ENCODE assay signal across 14 cellular contexts in genomic region chr17:68627956-68628355, GRCh38. TPM values are rescaled to one million over a fixed set of nuclear protein-coding genes. Genes with fewer than 3 reads are reported as not detected.
A peak's percentile ranks its signal among the peaks of the same experiment; 100 is the strongest.
DNase-seq lines count a peak whose midpoint lies in the region; ATAC-seq and TF ChIP-seq lines count a peak whose summit lies in the region.
"Had no signal": no experiment of that assay in that cellular context is flagged by ENCODE, and none has a peak within 500 bp of the region (broad histone marks: within the 10 kb centered on the region; RNA-seq: fewer than 3 reads in every experiment).

No MANE protein-coding gene starts in this region.

- H3K27ac Mint-ChIP-seq in mesothelial cell of epicardium: peak overlapping the region; percentile 26
- H3K27ac Mint-ChIP-seq: activated CD8-positive, alpha-beta T cell treated with anti-CD3 and anti-CD28 coated beads for 36 hours had no signal

- TF ChIP-seq EP300 in upper lobe of left lung (IDR thresholded peaks at IDR 0.05): no peak

- peaks cover 20% of the 10 kb centered on the region for H3K4me1 Mint-ChIP-seq in mesothelial cell of epicardium
- H3K4me1 Mint-ChIP-seq: CD14-positive monocyte had no signal

- 47 to 72% methylated on average over 4 of the region's 4 CpGs for WGBS in upper lobe of left lung, 2 donors

- H3K27me3 ChIP-seq in upper lobe of left lung: no peaks in the 10 kb centered on the region
- H3K27me3 ChIP-seq: SJSA1 had no signal

- no peaks in the 10 kb centered on the region for H3K36me3 ChIP-seq in upper lobe of left lung
- H3K36me3 ChIP-seq: SJSA1 had no signal

- no peaks in the 10 kb centered on the region for H3K36me3 Mint-ChIP-seq in mesothelial cell of epicardium
- H3K36me3 Mint-ChIP-seq: CD14-positive monocyte had no signal

- ATAC-seq in upper lobe of left lung (ENCODE audit: low FRiP score in 2 of 2): peak; percentile 42 to 63
- ATAC-seq: activated CD8-positive, alpha-beta T cell treated with anti-CD3 and anti-CD28 coated beads for 36 hours had no signal

- TF ChIP-seq POLR2A in upper lobe of left lung (IDR thresholded peaks at IDR 0.05): no peak

- no peaks in the 10 kb centered on the region for H3K9me3 Mint-ChIP-seq in mesothelial cell of epicardium
- H3K9me3 Mint-ChIP-seq: activated CD8-positive, alpha-beta T cell treated with anti-CD3 and anti-CD28 coated beads for 36 hours had no signal

- TF ChIP-seq CTCF in LNCaP clone FGC (IDR thresholded peaks at IDR 0.05; ENCODE audit: control insufficient read depth, extremely low read depth, insufficient read depth) (no peak), epithelial cell of esophagus (IDR thresholded peaks at IDR 0.05; ENCODE audit: insufficient read depth, low read depth, low read length, missing control alignments) (no peak), mesothelial cell of epicardium (IDR thresholded peaks at IDR 0.05; ENCODE audit: unreplicated experiment) (no peak), upper lobe of left lung (IDR thresholded peaks at IDR 0.05) (no peak)

- H3K4me3 ChIP-seq in LNCaP clone FGC (ENCODE audit: low read depth, low read length) (no peak overlapping the region), epithelial cell of esophagus (ENCODE audit: low read length) (no peak overlapping the region), upper lobe of left lung (no peak overlapping the region)
- H3K4me3 ChIP-seq: SJSA1 had no signal

- H3K4me1 ChIP-seq in upper lobe of left lung: no peaks in the 10 kb centered on the region
- H3K4me1 ChIP-seq: SJSA1 had no signal

- no peaks in the 10 kb centered on the region for H3K9me3 ChIP-seq in upper lobe of left lung
- H3K9me3 ChIP-seq: SJSA1 had no signal

- no peak overlapping the region for H3K4me3 Mint-ChIP-seq in mesothelial cell of epicardium
- H3K4me3 Mint-ChIP-seq: activated CD8-positive, alpha-beta T cell treated with anti-CD3 and anti-CD28 coated beads for 36 hours; CD14-positive monocyte had no signal

- peak; percentile 26 for DNase-seq in LNCaP clone FGC (ENCODE audit: low read depth)
- peak; percentile 37 for DNase-seq in epithelial cell of esophagus (ENCODE audit: low read depth)
- no peak for DNase-seq in mesothelial cell of epicardium (ENCODE audit: low spot score in 2 of 2, unreplicated experiment in 2 of 2)
- DNase-seq in upper lobe of left lung: peak in 1 of 2 donors; percentile 20
- no peak for DNase-seq in HuH-7.5 (ENCODE audit: low spot score)
- no peak for DNase-seq in SW480 (ENCODE audit: low spot score)
- no peak for DNase-seq in nucleus accumbens (lab: John Stamatoyannopoulos, UW)
- DNase-seq: activated CD8-positive, alpha-beta T cell treated with anti-CD3 and anti-CD28 coated beads for 36 hours; activated gamma-delta T cell; dermis blood vessel endothelial cell; NCI-H1048; NCI-H2171 treated with DMSO at 0.1 percent for 48 hours had no signal

- no peak overlapping the region for H3K27ac ChIP-seq in upper lobe of left lung
- H3K27ac ChIP-seq: SJSA1 had no signal

- H3K27me3 Mint-ChIP-seq in mesothelial cell of epicardium (ENCODE audit: low read depth): no peaks in the 10 kb centered on the region
- H3K27me3 Mint-ChIP-seq: activated CD8-positive, alpha-beta T cell treated with anti-CD3 and anti-CD28 coated beads for 36 hours had no signal

RNA-seq across cellular contexts. Expression of gene FAM20A, which starts 26.8 kb away (rescaled TPM):
- total RNA-seq in mesothelial cell of epicardium: 1.7 to 2.1 TPM (median 1.8 TPM) in 3 replicates
- 100 to 1,000 TPM in 2 of 6 donors, 10 to 100 TPM in 4; 40.3 to 150 (median 59.7) TPM for total RNA-seq in upper lobe of left lung
- total RNA-seq: activated CD8-positive, alpha-beta T cell treated with anti-CD3 and anti-CD28 coated beads for 36 hours; dermis blood vessel endothelial cell; SJSA1 had no signal

Comparison
In these comparisons a context has a peak if more than half of its experiments do, and no peak if none do; other contexts are left out.
1. DNase-seq: peak in LNCaP clone FGC (single experiment) and epithelial cell of esophagus (single experiment); none in mesothelial cell of epicardium (0 of 2), HuH-7.5 (single experiment), SW480 (single experiment) and nucleus accumbens (0 of 56).
2. RNA of gene FAM20A, which starts 26.8 kb away (total RNA-seq): 40.3 to 150 TPM in upper lobe of left lung; 1.7 to 2.1 TPM in mesothelial cell of epicardium; every median in the first group is over 10 times any median in the second.